ENCODE assay signal across 8 cellular contexts in the genomic region with DNA sequence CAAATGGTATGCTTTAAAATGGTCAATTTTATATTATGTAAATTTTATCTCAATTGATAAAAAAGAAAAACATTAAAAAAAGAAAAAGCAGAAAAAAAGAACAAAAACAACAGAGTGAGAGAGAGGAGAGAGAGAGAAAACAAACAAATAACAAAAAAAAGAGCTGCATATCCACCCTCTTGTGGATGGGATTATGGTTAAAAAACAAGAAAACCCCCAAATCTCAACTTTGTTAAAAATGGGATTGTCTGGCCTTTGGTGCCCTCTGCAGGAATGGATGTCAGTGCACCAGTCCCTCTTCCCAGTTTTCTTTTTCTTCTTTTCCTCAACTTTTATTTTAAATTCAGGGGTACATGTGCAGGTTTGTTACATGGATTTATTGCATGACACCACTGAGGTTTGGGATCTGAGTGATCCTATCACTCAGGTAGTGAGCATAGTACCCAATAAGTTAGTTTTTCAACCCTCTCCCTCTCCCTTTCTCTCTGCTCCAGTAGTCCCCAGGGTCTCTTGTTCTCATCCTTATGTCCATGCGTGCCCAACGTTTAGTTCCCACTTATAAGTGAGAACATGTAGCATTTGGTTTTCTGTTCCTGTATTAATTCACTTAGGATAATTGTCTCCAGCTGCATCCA. TPM values are rescaled to one million over a fixed set of nuclear protein-coding genes. Genes with fewer than 3 reads are reported as not detected.
A peak's percentile ranks its signal among the peaks of the same experiment; 100 is the strongest.
DNase-seq lines count a peak whose midpoint lies in the region; ATAC-seq and FAIRE-seq lines count a peak whose summit lies in the region.

No MANE protein-coding gene starts in this region.

- no peak overlapping the region for H3K27ac ChIP-seq in naive thymus-derived CD4-positive, alpha-beta T cell (ENCODE audit: low read depth, low read length)

- H3K36me3 Mint-ChIP-seq in T-cell: no peaks in the 10 kb centered on the region
- H3K36me3 Mint-ChIP-seq in naive thymus-derived CD4-positive, alpha-beta T cell: peaks cover 0 to 3% (median 0%) of the 10 kb centered on the region in 5 donors
- no peaks in the 10 kb centered on the region for H3K36me3 Mint-ChIP-seq in stimulated activated naive B cell treated with anti-CD40 and anti-IgM and Interleukin-4, amounts not matched to agents 10 μg/mL and 1 μg/mL and 100 μg/mL, for 72 hours

- no peak overlapping the region for H3K4me3 Mint-ChIP-seq in T-cell
- no peak overlapping the region for H3K4me3 Mint-ChIP-seq in naive thymus-derived CD4-positive, alpha-beta T cell
- no peak overlapping the region for H3K4me3 Mint-ChIP-seq in stimulated activated naive B cell treated with anti-CD40 and anti-IgM and Interleukin-4, amounts not matched to agents 10 μg/mL and 1 μg/mL and 100 μg/mL, for 72 hours

- peak; percentile 50 for FAIRE-seq in endometrium (lab: Jason Lieb, UNC)

- intact Hi-C loops in naive thymus-derived CD4-positive, alpha-beta T cell (cut with micrococcal nuclease): loop anchor here (1.0 to 2.0 kb wide), 11 partner anchors 14 to 753 kb away; a partner anchor contains a TSS

- no peaks in the 10 kb centered on the region for H3K9me3 ChIP-seq in naive thymus-derived CD4-positive, alpha-beta T cell (ENCODE audit: control insufficient read depth in 2 of 3, low read length in 3 of 3)

- DNase-seq in NCI-H1092 treated with DMSO at 0.1 percent for 48 hours (lab: John Stamatoyannopoulos, UW): peak; percentile 6
- no peak for DNase-seq in NCI-H1092 (lab: John Stamatoyannopoulos, UW)
- peak; percentile 22 for DNase-seq in HS-5 (ENCODE audit: low read depth)
- peak in 22 of 34 experiments; percentile 5 to 40 (median 21) for DNase-seq in T-cell
- peak in 7 of 9 donors; percentile 14 to 57 (median 43) for DNase-seq in naive thymus-derived CD4-positive, alpha-beta T cell
- DNase-seq in stimulated activated naive B cell treated with anti-CD40 and anti-IgM and Interleukin-4, amounts not matched to agents 10 μg/mL and 1 μg/mL and 100 μg/mL, for 72 hours: no peak

- CTCF ChIA-PET in T-cell (lab: Charles Lee): interaction anchor here (0.6 to 1.0 kb wide), 4 partner anchors 14 to 516 kb away, joined by 3 to 4 read pairs (median 4); no protein-coding TSS in a partner anchor
- CTCF ChIA-PET in naive thymus-derived CD4-positive, alpha-beta T cell (lab: Charles Lee): interaction anchor here (0.5 to 1.5 kb wide), 4 partner anchors 14 to 515 kb away, joined by 3 to 5 read pairs (median 4); no protein-coding TSS in a partner anchor

- no peak overlapping the region for H3K4me3 ChIP-seq in naive thymus-derived CD4-positive, alpha-beta T cell (ENCODE audit: low read length)

- POLR2A ChIA-PET in T-cell (lab: Charles Lee): interaction anchor here (0.6 to 0.7 kb wide), 2 partner anchors 67 to 103 kb away, joined by 3 to 13 read pairs; no protein-coding TSS in a partner anchor
- POLR2A ChIA-PET in naive thymus-derived CD4-positive, alpha-beta T cell (lab: Charles Lee): interaction anchor here (0.6 kb wide), 1 partner anchor 57 kb away, joined by 3 read pairs; a partner anchor contains a TSS

- H3K9me3 Mint-ChIP-seq in T-cell: no peaks in the 10 kb centered on the region
- H3K9me3 Mint-ChIP-seq in naive thymus-derived CD4-positive, alpha-beta T cell: peaks cover 0 to 2% (median 0%) of the 10 kb centered on the region in 11 donors
- no peaks in the 10 kb centered on the region for H3K9me3 Mint-ChIP-seq in stimulated activated naive B cell treated with anti-CD40 and anti-IgM and Interleukin-4, amounts not matched to agents 10 μg/mL and 1 μg/mL and 100 μg/mL, for 72 hours

- peaks cover 7 to 11% (median 7%) of the 10 kb centered on the region in 3 donors for H3K4me1 Mint-ChIP-seq in T-cell
- H3K4me1 Mint-ChIP-seq in naive thymus-derived CD4-positive, alpha-beta T cell: peaks cover 0 to 8% (median 6%) of the 10 kb centered on the region in 7 donors
- H3K4me1 Mint-ChIP-seq in stimulated activated naive B cell treated with anti-CD40 and anti-IgM and Interleukin-4, amounts not matched to agents 10 μg/mL and 1 μg/mL and 100 μg/mL, for 72 hours: no peaks in the 10 kb centered on the region

- H3K36me3 ChIP-seq in naive thymus-derived CD4-positive, alpha-beta T cell (ENCODE audit: control insufficient read depth in 2 of 3, insufficient read depth in 3 of 3, low read length in 3 of 3): no peaks in the 10 kb centered on the region

- H3K27ac Mint-ChIP-seq in T-cell: no peak overlapping the region
- no peak overlapping the region for H3K27ac Mint-ChIP-seq in naive thymus-derived CD4-positive, alpha-beta T cell
- H3K27ac Mint-ChIP-seq in stimulated activated naive B cell treated with anti-CD40 and anti-IgM and Interleukin-4, amounts not matched to agents 10 μg/mL and 1 μg/mL and 100 μg/mL, for 72 hours: no peak overlapping the region

- peak in 3 of 4 experiments; percentile 55 to 70 (median 56) for ATAC-seq in T-cell (replicated peaks in 1 of 4)
- peak; percentile 67 for ATAC-seq in naive thymus-derived CD4-positive, alpha-beta T cell
- no peak for ATAC-seq in HG02759 (IDR thresholded peaks at IDR 0.05; ENCODE audit: unreplicated experiment)
- ATAC-seq in stimulated activated naive B cell treated with anti-CD40 and anti-IgM and Interleukin-4, amounts not matched to agents 10 μg/mL and 1 μg/mL and 100 μg/mL, for 72 hours (replicated peaks): no peak

- H3K27me3 ChIP-seq in naive thymus-derived CD4-positive, alpha-beta T cell (ENCODE audit: control insufficient read depth in 2 of 2, insufficient read depth in 2 of 2, low read length in 2 of 2): no peaks in the 10 kb centered on the region

- peaks cover 27 to 48% of the 10 kb centered on the region in 2 donors for H3K27me3 Mint-ChIP-seq in T-cell
- H3K27me3 Mint-ChIP-seq in naive thymus-derived CD4-positive, alpha-beta T cell: peaks cover 19 to 56% (median 42%) of the 10 kb centered on the region in 5 donors
- peaks cover 43 to 48% of the 10 kb centered on the region in 2 donors for H3K27me3 Mint-ChIP-seq in stimulated activated naive B cell treated with anti-CD40 and anti-IgM and Interleukin-4, amounts not matched to agents 10 μg/mL and 1 μg/mL and 100 μg/mL, for 72 hours

- H3K4me1 ChIP-seq in naive thymus-derived CD4-positive, alpha-beta T cell (ENCODE audit: control insufficient read depth in 2 of 2, insufficient read depth in 2 of 2, low read length in 2 of 2): peaks cover 0 to 6% of the 10 kb centered on the region in 2 donors

RNA-seq across cellular contexts. Expression of a gene that starts 28.1 kb away (rescaled TPM):
- total RNA-seq in T-cell: 100 to 1,000 TPM in 2 of 5 donors, 10 to 100 TPM in 3; 59.6 to 105 (median 94.9) TPM
- 100 to 1,000 TPM in 1 of 5 experiments, 10 to 100 TPM in 4; 64.4 to 133 (median 69.0) TPM for total RNA-seq in naive thymus-derived CD4-positive, alpha-beta T cell
- 10 to 100 TPM; 16.5 to 46.1 TPM for polyA plus RNA-seq in naive thymus-derived CD4-positive, alpha-beta T cell

Comparison
In these comparisons a context has a peak if more than half of its experiments do, and no peak if none do; other contexts are left out.
1. DNase-seq: peak in NCI-H1092 treated with DMSO at 0.1 percent for 48 hours (single experiment), HS-5 (single experiment), T-cell (22 of 34) and naive thymus-derived CD4-positive, alpha-beta T cell (7 of 9); none in NCI-H1092 (single experiment) and stimulated activated naive B cell treated with anti-CD40 and anti-IgM and Interleukin-4, amounts not matched to agents 10 μg/mL and 1 μg/mL and 100 μg/mL, for 72 hours (single experiment).
2. ATAC-seq: peak in T-cell (3 of 4) and naive thymus-derived CD4-positive, alpha-beta T cell (single experiment); none in HG02759 (single experiment) and stimulated activated naive B cell treated with anti-CD40 and anti-IgM and Interleukin-4, amounts not matched to agents 10 μg/mL and 1 μg/mL and 100 μg/mL, for 72 hours (0 of 2).